Comparison of ENCODE assay signal across 16 cellular contexts in genomic region chr4:30460818-30461217, GRCh38.
DNase-seq lines count a peak whose midpoint lies in the region; ATAC-seq, FAIRE-seq and TF ChIP-seq lines count a peak whose summit lies in the region.
"Had no signal": no experiment of that assay in that cellular context is flagged by ENCODE, and none has a peak within 500 bp of the region (broad histone marks: within the 10 kb centered on the region; RNA-seq: fewer than 3 reads in every experiment).

No MANE protein-coding gene starts in this region.

- H3K56ac ChIP-seq in H1 (replicated peaks; ENCODE audit: insufficient read length, low read depth, low read length): no peak overlapping the region

- no peak overlapping the region; the same call in 1 of the 2 replicates for H2BK12ac ChIP-seq in H1 (ENCODE audit: low read depth, low read length)

- no peak for TF ChIP-seq EP300 in H1 (IDR thresholded peaks at IDR 0.05; ENCODE audit: borderline replicate concordance in 1 of 2, low read depth in 2 of 2, low read length in 2 of 2)

- no peak overlapping the region for H4K5ac ChIP-seq in H1 (ENCODE audit: insufficient read length, low read depth, low read length)

- no peaks in the 10 kb centered on the region for H4K20me1 ChIP-seq in H1 (replicated peaks in 1 of 2; ENCODE audit: control insufficient read depth in 1 of 2, insufficient read depth in 2 of 2, low read length in 2 of 2)
- H4K20me1 ChIP-seq: BLaER1 had no signal

- no peak for TF ChIP-seq RAD21 in H1 (IDR thresholded peaks at IDR 0.05 in 1 of 2, conservative IDR thresholded peaks at IDR 0.05 in 1 of 2; ENCODE audit: low read depth in 2 of 2, low read length in 2 of 2)

- H3K27ac ChIP-seq in H1 (ENCODE audit: low read depth, low read length) (no peak overlapping the region), vagina (no peak overlapping the region)
- H3K27ac ChIP-seq: 22Rv1, BLaER1 had no signal

- H4K8ac ChIP-seq in H1 (ENCODE audit: extremely low read depth, insufficient read depth, low read length): no peak overlapping the region

- no peaks in the 10 kb centered on the region for H3K23me2 ChIP-seq in H1 (ENCODE audit: low read depth, low read length)

- no peak overlapping the region for H2BK15ac ChIP-seq in H1 (ENCODE audit: low read length)

- WGBS in H1 (ENCODE audit: extremely low coverage in 1 of 2, insufficient coverage in 1 of 2, insufficient read length in 1 of 2, insufficient replicate concordance in 2 of 2, low coverage in 1 of 2, low lambda C conversion rate in 2 of 2, missing lambda C conversion rate in 1 of 2), 2 experiments: 83% methylated on average over 3 of the region's 3 CpGs; no CpG with 5 or more reads in 1 of the 2 experiments

- no peaks in the 10 kb centered on the region for H3K27me3 Mint-ChIP-seq in Caco-2 (ENCODE audit: insufficient read depth, unreplicated experiment)
- H3K27me3 Mint-ChIP-seq: CD8-positive, alpha-beta memory T cell; T-cell had no signal

- DNase-seq in Caco-2 (no peak), H1 (ENCODE audit: low read depth in 1 of 2, low spot score in 2 of 2) (no peak), erythroblast (lab: John Stamatoyannopoulos, UW) (no peak), vagina (ENCODE audit: extremely low spot score in 2 of 2) (no peak), germinal center (ENCODE audit: low spot score) (no peak), A172 (ENCODE audit: low spot score) (no peak)
- DNase-seq: CD8-positive, alpha-beta memory T cell; Kasumi-1; NCI-H1417; NCI-H69; T-cell; T1000 had no signal

- H2BK5ac ChIP-seq in H1 (ENCODE audit: low read depth, low read length): no peak overlapping the region

- no peak overlapping the region for H3K9ac ChIP-seq in H1 (replicated peaks in 1 of 4; ENCODE audit: extremely low read depth in 1 of 4, low read depth in 3 of 4, low read length in 3 of 4)
- H3K9ac ChIP-seq: BLaER1 had no signal

- H3K79me1 ChIP-seq in H1 (ENCODE audit: low read depth, low read length): no peaks in the 10 kb centered on the region

- H3K4me3 ChIP-seq in Caco-2 (ENCODE audit: low read depth, low read length): no peak overlapping the region
- 0 out of 8 replicates have a peak overlapping the region, but pooled peaks of 1 of the 4 experiments have one; percentile 12 for H3K4me3 ChIP-seq in H1 (ENCODE audit: extremely low read depth in 1 of 4, insufficient read depth in 2 of 4, low read depth in 3 of 4, low read length in 4 of 4)
- H3K4me3 ChIP-seq in vagina: no peak overlapping the region
- H3K4me3 ChIP-seq: BLaER1 had no signal

- H2AK5ac ChIP-seq in H1 (ENCODE audit: low read depth, low read length): no peak overlapping the region

- H2BK20ac ChIP-seq in H1 (ENCODE audit: low read length): no peak overlapping the region

- peak overlapping the region; percentile 12 for H3K4me3 Mint-ChIP-seq in Caco-2 (ENCODE audit: unreplicated experiment)
- H3K4me3 Mint-ChIP-seq: CD8-positive, alpha-beta memory T cell; T-cell had no signal

- no peak for TF ChIP-seq CTCF in Caco-2 (IDR thresholded peaks at IDR 0.05; ENCODE audit: insufficient read depth in 1 of 2, low read depth in 1 of 2, low read length in 1 of 2, severe bottlenecking in 1 of 2, unreplicated experiment in 1 of 2)
- TF ChIP-seq CTCF in H1 (IDR thresholded peaks at IDR 0.05; ENCODE audit: control extremely low read depth in 1 of 3, insufficient read depth in 1 of 3, low read depth in 1 of 3, low read length in 3 of 3): no peak
- no peak for TF ChIP-seq CTCF in vagina (IDR thresholded peaks at IDR 0.05)

- peak overlapping the region; percentile 52 for H3K27ac Mint-ChIP-seq in Caco-2 (ENCODE audit: unreplicated experiment)
- H3K27ac Mint-ChIP-seq: CD8-positive, alpha-beta memory T cell; T-cell had no signal

- POLR2A ChIA-PET in Caco-2 (lab: Charles Lee) (no interaction called here), H1 (lab: Charles Lee; ENCODE audit: partially characterized antibody) (interaction anchor here (0.6 kb wide), 1 partner anchor 94 kb away, joined by 3 read pairs; no protein-coding TSS in a partner anchor)

- H4K91ac ChIP-seq in H1 (replicated peaks; ENCODE audit: insufficient read length, low read length): no peak overlapping the region

- H3K4ac ChIP-seq in H1 (replicated peaks; ENCODE audit: insufficient read length, low read depth, low read length): no peak overlapping the region

- intact Hi-C loops in Caco-2 (cut with micrococcal nuclease; ENCODE audit: unreplicated experiment) (no loop called here), vagina (cut with DNase I) (no loop called here)

- H3K27me3 ChIP-seq in Caco-2 (replicated peaks; ENCODE audit: control insufficient read depth, insufficient read depth, low read length) (no peaks in the 10 kb centered on the region), H1 (replicated peaks in 1 of 4; ENCODE audit: control insufficient read depth in 3 of 4, extremely low read depth in 1 of 4, insufficient read depth in 3 of 4, low read length in 3 of 4) (no peaks in the 10 kb centered on the region), vagina (no peaks in the 10 kb centered on the region)
- H3K27me3 ChIP-seq: BLaER1 had no signal

- H3K9me3 ChIP-seq in Caco-2 (no peaks in the 10 kb centered on the region), H1 (ENCODE audit: insufficient read depth in 2 of 2, low read depth in 1 of 2, low read length in 1 of 2) (no peaks in the 10 kb centered on the region), vagina (no peaks in the 10 kb centered on the region)
- H3K9me3 ChIP-seq: BLaER1 had no signal

- no peak overlapping the region for H3K23ac ChIP-seq in H1 (ENCODE audit: insufficient read length)

- no TSS peak for BruUV-seq in Caco-2 (replicated peaks; lab: Mats Ljungman, UMichigan)

- no peak for TF ChIP-seq POLR2A in H1 (IDR thresholded peaks at IDR 0.05; ENCODE audit: control extremely low read depth in 1 of 2, low read depth in 2 of 2, low read length in 2 of 2)
- no peak for TF ChIP-seq POLR2A in erythroblast (IDR thresholded peaks at IDR 0.05; ENCODE audit: low read length)
- no peak for TF ChIP-seq POLR2A in vagina (IDR thresholded peaks at IDR 0.05)

- H3K14ac ChIP-seq in H1 (ENCODE audit: insufficient read length): no peak overlapping the region

- H3K79me2 ChIP-seq in H1 (ENCODE audit: control insufficient read depth in 1 of 2, insufficient read depth in 2 of 2, low read length in 2 of 2): no peaks in the 10 kb centered on the region

- H3K18ac ChIP-seq in H1 (ENCODE audit: extremely low read depth, low read length): no peak overlapping the region

- H3K4me1 Mint-ChIP-seq in Caco-2 (ENCODE audit: low read depth, unreplicated experiment): peaks cover 17% of the 10 kb centered on the region
- H3K4me1 Mint-ChIP-seq: CD8-positive, alpha-beta memory T cell; T-cell had no signal

- H3K36me3 ChIP-seq in Caco-2 (ENCODE audit: control insufficient read depth, insufficient read depth, low read length): no peaks in the 10 kb centered on the region
- H3K36me3 ChIP-seq in H1 (ENCODE audit: control insufficient read depth in 2 of 4, insufficient read depth in 4 of 4, low read length in 3 of 4): no peaks in the 10 kb centered on the region
- no peaks in the 10 kb centered on the region for H3K36me3 ChIP-seq in vagina
- H3K36me3 ChIP-seq: BLaER1 had no signal

- H3K4me1 ChIP-seq in Caco-2 (peaks cover 7% of the 10 kb centered on the region; the same call in 1 of the 2 replicates), H1 (replicated peaks in 1 of 4; ENCODE audit: control insufficient read depth in 3 of 4, insufficient read depth in 4 of 4, low read length in 3 of 4) (peaks cover 2 to 6% (median 4%) of the 10 kb centered on the region in 4 experiments; a peak in 3 of 7 replicates), vagina (no peaks in the 10 kb centered on the region)
- H3K4me1 ChIP-seq: BLaER1 had no signal

- H2BK120ac ChIP-seq in H1 (replicated peaks; ENCODE audit: low read depth, low read length): no peak overlapping the region

- ATAC-seq in GM21717 (IDR thresholded peaks at IDR 0.05; ENCODE audit: unreplicated experiment): peak; percentile 49
- ATAC-seq in HG03066 (IDR thresholded peaks at IDR 0.05; ENCODE audit: low read depth, unreplicated experiment): peak; percentile 24
- ATAC-seq: T-cell had no signal

- H3K9me3 Mint-ChIP-seq in Caco-2 (ENCODE audit: unreplicated experiment): no peaks in the 10 kb centered on the region

- 0 out of 2 replicates have a peak overlapping the region, but pooled peaks have one; percentile 68 for H2AFZ ChIP-seq in H1 (ENCODE audit: low read length)

- H3K4me2 ChIP-seq in H1 (ENCODE audit: insufficient read depth in 1 of 2, low read depth in 2 of 2, low read length in 2 of 2): peak overlapping the region in 1 of 2 experiments; percentile 3; a peak in 1 of 4 replicates
- H3K4me2 ChIP-seq: BLaER1 had no signal

- no peaks in the 10 kb centered on the region for H3K36me3 Mint-ChIP-seq in Caco-2 (ENCODE audit: insufficient read depth, unreplicated experiment)
- H3K36me3 Mint-ChIP-seq: CD8-positive, alpha-beta memory T cell; T-cell had no signal

- CTCF ChIA-PET in Caco-2 (lab: Charles Lee) (no interaction called here), H1 (lab: Charles Lee; ENCODE audit: partially characterized antibody) (interaction anchor here (0.6 to 1.5 kb wide), 3 partner anchors 18 to 808 kb away, joined by 3 to 4 read pairs (median 4); no protein-coding TSS in a partner anchor)

- FAIRE-seq in H1 (lab: Jason Lieb, UNC): no peak

TF ChIP-seq in H1, 55 proteins besides CTCF, POLR2A, EP300 and RAD21:
- TF ChIP-seq KDM1A (IDR thresholded peaks at IDR 0.05; ENCODE audit: borderline replicate concordance, low read length): no peak
- no peak for TF ChIP-seq YY1 (IDR thresholded peaks at IDR 0.05; ENCODE audit: low read depth, low read length)
- TF ChIP-seq SAP30 (IDR thresholded peaks at IDR 0.05; ENCODE audit: insufficient read depth, insufficient replicate concordance, low read length): no peak
